Comparison of ENCODE assay signal across 2 cellular contexts in the genomic region with DNA sequence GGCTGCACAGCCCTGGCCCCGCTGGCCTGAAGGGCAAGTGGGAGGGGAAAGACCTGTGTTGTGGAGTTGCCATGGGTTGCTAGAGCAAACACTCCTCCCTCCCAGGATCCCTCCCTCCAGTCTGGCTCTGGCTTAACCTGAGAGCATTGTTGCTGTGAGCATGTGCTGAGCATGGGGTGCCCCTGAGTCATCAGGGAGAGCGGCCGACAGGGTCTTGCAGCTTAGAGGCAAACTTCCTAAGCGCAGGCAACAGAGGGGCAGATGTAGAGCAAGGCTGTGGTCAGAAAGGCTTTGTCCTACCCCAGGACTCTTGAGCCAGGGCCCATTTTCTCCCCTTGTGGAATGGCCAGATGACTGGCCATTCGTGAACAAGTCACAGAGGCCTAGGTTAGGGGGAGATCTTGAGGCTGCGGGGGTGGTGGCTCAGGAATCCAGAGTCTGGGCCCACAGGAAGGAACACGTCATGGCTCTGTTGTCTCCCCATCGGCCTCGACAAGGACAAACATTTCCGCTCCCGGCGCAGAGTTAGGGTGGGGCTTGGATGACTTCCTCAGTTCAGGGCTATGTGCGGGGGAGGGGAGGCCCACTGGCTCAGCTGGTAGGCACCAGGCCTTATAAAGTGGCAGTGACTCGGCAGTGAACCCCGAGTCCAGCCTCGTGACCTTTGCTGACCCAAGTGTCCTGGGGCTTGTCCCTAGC.
TF ChIP-seq lines count a peak whose summit lies in the region.

No MANE protein-coding gene starts in this region.

TF ChIP-seq in HEK293, 187 proteins besides CTCF, POLR2A, EP300 and RAD21 (continued from another document and continues in another):
- TF ChIP-seq, protein P1, sequence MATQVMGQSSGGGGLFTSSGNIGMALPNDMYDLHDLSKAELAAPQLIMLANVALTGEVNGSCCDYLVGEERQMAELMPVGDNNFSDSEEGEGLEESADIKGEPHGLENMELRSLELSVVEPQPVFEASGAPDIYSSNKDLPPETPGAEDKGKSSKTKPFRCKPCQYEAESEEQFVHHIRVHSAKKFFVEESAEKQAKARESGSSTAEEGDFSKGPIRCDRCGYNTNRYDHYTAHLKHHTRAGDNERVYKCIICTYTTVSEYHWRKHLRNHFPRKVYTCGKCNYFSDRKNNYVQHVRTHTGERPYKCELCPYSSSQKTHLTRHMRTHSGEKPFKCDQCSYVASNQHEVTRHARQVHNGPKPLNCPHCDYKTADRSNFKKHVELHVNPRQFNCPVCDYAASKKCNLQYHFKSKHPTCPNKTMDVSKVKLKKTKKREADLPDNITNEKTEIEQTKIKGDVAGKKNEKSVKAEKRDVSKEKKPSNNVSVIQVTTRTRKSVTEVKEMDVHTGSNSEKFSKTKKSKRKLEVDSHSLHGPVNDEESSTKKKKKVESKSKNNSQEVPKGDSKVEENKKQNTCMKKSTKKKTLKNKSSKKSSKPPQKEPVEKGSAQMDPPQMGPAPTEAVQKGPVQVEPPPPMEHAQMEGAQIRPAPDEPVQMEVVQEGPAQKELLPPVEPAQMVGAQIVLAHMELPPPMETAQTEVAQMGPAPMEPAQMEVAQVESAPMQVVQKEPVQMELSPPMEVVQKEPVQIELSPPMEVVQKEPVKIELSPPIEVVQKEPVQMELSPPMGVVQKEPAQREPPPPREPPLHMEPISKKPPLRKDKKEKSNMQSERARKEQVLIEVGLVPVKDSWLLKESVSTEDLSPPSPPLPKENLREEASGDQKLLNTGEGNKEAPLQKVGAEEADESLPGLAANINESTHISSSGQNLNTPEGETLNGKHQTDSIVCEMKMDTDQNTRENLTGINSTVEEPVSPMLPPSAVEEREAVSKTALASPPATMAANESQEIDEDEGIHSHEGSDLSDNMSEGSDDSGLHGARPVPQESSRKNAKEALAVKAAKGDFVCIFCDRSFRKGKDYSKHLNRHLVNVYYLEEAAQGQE (tag by site-specific recombination; IDR thresholded peaks at IDR 0.05) = no peak
- TF ChIP-seq, protein P2, sequence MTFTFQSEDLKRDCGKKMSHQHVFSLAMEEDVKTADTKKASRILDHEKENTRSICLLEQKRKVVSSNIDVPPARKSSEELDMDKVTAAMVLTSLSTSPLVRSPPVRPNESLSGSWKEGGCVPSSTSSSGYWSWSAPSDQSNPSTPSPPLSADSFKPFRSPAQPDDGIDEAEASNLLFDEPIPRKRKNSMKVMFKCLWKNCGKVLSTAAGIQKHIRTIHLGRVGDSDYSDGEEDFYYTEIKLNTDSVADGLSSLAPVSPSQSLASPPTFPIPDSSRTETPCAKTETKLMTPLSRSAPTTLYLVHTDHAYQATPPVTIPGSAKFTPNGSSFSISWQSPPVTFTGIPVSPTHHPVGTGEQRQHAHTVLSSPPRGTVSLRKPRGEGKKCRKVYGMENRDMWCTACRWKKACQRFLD (tag by site-specific recombination; IDR thresholded peaks at IDR 0.05) = no peak
- TF ChIP-seq ZNF114 (tag by site-specific recombination; IDR thresholded peaks at IDR 0.05) (no peak), TRIM28 (IDR thresholded peaks at IDR 0.05; ENCODE audit: borderline replicate concordance, low read length) (peak; percentile 91; the same call in 1 of the 2 replicates), WT1 (tag by site-specific recombination; IDR thresholded peaks at IDR 0.05) (peak; percentile 80), GLIS1 (tag by site-specific recombination; IDR thresholded peaks at IDR 0.05) (peak; percentile 77), ZNF174 (tag by site-specific recombination; IDR thresholded peaks at IDR 0.05) (no peak), ZBTB1 (tag by site-specific recombination; IDR thresholded peaks at IDR 0.05) (no peak), ZNF548 (tag by site-specific recombination; IDR thresholded peaks at IDR 0.05) (no peak), YY1 (tag by site-specific recombination; IDR thresholded peaks at IDR 0.05) (no peak), YY2 (tag by site-specific recombination; IDR thresholded peaks at IDR 0.05) (no peak), KLF16 (tag by site-specific recombination; IDR thresholded peaks at IDR 0.05) (no peak), SP3 (tag by site-specific recombination; IDR thresholded peaks at IDR 0.05) (no peak), ZNF544 (tag by site-specific recombination; IDR thresholded peaks at IDR 0.05) (no peak), ZNF76 (tag by site-specific recombination; IDR thresholded peaks at IDR 0.05; ENCODE audit: borderline replicate concordance, low read depth) (no peak), IKZF3 (tag by site-specific recombination; IDR thresholded peaks at IDR 0.05) (no peak), HOXC10 (CRISPR knock-in tag; IDR thresholded peaks at IDR 0.05) (no peak), ZSCAN23 (tag by site-specific recombination; IDR thresholded peaks at IDR 0.05) (no peak), SCRT2 (tag by site-specific recombination; IDR thresholded peaks at IDR 0.05) (peak; percentile 83), ZNF23 (tag by site-specific recombination; IDR thresholded peaks at IDR 0.05; ENCODE audit: borderline replicate concordance) (no peak), BCL11A (tag by site-specific recombination; IDR thresholded peaks at IDR 0.05; ENCODE audit: low read depth) (no peak), ZNF510 (tag by site-specific recombination; IDR thresholded peaks at IDR 0.05; ENCODE audit: insufficient replicate concordance) (no peak), REPIN1 (tag by site-specific recombination; IDR thresholded peaks at IDR 0.05; ENCODE audit: low read depth) (no peak)
- TF ChIP-seq, protein P3, sequence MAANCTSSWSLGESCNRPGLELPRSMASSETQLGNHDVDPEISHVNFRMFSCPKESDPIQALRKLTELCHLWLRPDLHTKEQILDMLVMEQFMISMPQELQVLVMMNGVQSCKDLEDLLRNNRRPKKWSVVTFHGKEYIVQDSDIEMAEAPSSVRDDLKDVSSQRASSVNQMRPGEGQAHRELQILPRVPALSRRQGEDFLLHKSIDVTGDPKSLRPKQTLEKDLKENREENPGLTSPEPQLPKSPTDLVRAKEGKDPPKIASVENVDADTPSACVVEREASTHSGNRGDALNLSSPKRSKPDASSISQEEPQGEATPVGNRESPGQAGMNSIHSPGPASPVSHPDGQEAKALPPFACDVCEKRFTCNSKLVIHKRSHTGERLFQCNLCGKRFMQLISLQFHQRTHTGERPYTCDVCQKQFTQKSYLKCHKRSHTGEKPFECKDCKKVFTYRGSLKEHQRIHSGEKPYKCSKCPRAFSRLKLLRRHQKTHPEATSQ (tag by site-specific recombination; IDR thresholded peaks at IDR 0.05) = 0 out of 2 replicates have a peak, but pooled peaks have one; percentile 36
- TF ChIP-seq, protein P4, sequence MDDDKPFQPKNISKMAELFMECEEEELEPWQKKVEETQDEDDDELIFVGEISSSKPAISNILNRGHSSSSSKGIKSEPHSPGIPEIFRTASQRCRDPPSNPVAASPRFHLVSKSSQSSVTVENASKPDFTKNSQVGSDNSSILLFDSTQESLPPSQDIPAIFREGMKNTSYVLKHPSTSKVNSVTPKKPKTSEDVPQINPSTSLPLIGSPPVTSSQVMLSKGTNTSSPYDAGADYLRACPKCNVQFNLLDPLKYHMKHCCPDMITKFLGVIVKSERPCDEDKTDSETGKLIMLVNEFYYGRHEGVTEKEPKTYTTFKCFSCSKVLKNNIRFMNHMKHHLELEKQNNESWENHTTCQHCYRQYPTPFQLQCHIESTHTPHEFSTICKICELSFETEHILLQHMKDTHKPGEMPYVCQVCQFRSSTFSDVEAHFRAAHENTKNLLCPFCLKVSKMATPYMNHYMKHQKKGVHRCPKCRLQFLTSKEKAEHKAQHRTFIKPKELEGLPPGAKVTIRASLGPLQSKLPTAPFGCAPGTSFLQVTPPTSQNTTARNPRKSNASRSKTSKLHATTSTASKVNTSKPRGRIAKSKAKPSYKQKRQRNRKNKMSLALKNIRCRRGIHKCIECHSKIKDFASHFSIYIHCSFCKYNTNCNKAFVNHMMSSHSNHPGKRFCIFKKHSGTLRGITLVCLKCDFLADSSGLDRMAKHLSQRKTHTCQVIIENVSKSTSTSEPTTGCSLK (tag by site-specific recombination; IDR thresholded peaks at IDR 0.05) = no peak

TF ChIP-seq in HepG2, 621 proteins besides CTCF, POLR2A, EP300 and RAD21 (continued from another document and continues in another):
- TF ChIP-seq, protein P5, sequence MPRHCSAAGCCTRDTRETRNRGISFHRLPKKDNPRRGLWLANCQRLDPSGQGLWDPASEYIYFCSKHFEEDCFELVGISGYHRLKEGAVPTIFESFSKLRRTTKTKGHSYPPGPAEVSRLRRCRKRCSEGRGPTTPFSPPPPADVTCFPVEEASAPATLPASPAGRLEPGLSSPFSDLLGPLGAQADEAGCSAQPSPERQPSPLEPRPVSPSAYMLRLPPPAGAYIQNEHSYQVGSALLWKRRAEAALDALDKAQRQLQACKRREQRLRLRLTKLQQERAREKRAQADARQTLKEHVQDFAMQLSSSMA (CRISPR knock-in tag; IDR thresholded peaks at IDR 0.05) = peak; percentile 15; the same call in 1 of the 2 replicates
- TF ChIP-seq TSC22D2 (CRISPR knock-in tag; IDR thresholded peaks at IDR 0.05; ENCODE audit: borderline replicate concordance) (peak; percentile 30; the same call in 1 of the 2 replicates), SATB2 (CRISPR knock-in tag; IDR thresholded peaks at IDR 0.05) (no peak), ZNF24 (IDR thresholded peaks at IDR 0.05) (no peak; the same call in 1 of the 2 replicates), YY1 (IDR thresholded peaks at IDR 0.05; ENCODE audit: insufficient read depth, insufficient replicate concordance, low read depth, low read length) (no peak), MTF2 (CRISPR knock-in tag; IDR thresholded peaks at IDR 0.05; ENCODE audit: borderline replicate concordance) (no peak; the same call in 1 of the 2 replicates), KAT8 (CRISPR knock-in tag; IDR thresholded peaks at IDR 0.05) (no peak; the same call in 1 of the 2 replicates), ZNF709 (CRISPR knock-in tag; IDR thresholded peaks at IDR 0.05) (peak; percentile 86), ATF1 (CRISPR knock-in tag; IDR thresholded peaks at IDR 0.05) (no peak; the same call in 1 of the 2 replicates), ZNF737 (CRISPR knock-in tag; IDR thresholded peaks at IDR 0.05; ENCODE audit: borderline replicate concordance) (no peak), MTA3 (CRISPR knock-in tag; IDR thresholded peaks at IDR 0.05) (no peak), ZNF605 (CRISPR knock-in tag; IDR thresholded peaks at IDR 0.05) (peak; percentile 93), NR2F6 (IDR thresholded peaks at IDR 0.05) (peak; percentile 79), NR2F6 (CRISPR knock-in tag; IDR thresholded peaks at IDR 0.05) (peak; percentile 78), REL (CRISPR knock-in tag; conservative IDR thresholded peaks at IDR 0.05) (peak; percentile 53), ZNF256 (CRISPR knock-in tag; conservative IDR thresholded peaks at IDR 0.05) (no peak; the same call in 1 of the 2 replicates), ZZZ3 (CRISPR knock-in tag; IDR thresholded peaks at IDR 0.05; ENCODE audit: borderline replicate concordance) (0 out of 2 replicates have a peak, but pooled peaks have one; percentile 7), ZNF746 (CRISPR knock-in tag; IDR thresholded peaks at IDR 0.05) (peak; percentile 94), ZNF260 (CRISPR knock-in tag; IDR thresholded peaks at IDR 0.05; ENCODE audit: borderline replicate concordance, low read depth) (peak; percentile 95; the same call in 1 of the 2 replicates), FOXA3 (CRISPR knock-in tag; IDR thresholded peaks at IDR 0.05) (peak; percentile 72), ZNF552 (CRISPR knock-in tag; IDR thresholded peaks at IDR 0.05; ENCODE audit: borderline replicate concordance) (no peak; the same call in 1 of the 2 replicates), ZNF546 (CRISPR knock-in tag; conservative IDR thresholded peaks at IDR 0.05) (no peak)
- TF ChIP-seq, protein P6, sequence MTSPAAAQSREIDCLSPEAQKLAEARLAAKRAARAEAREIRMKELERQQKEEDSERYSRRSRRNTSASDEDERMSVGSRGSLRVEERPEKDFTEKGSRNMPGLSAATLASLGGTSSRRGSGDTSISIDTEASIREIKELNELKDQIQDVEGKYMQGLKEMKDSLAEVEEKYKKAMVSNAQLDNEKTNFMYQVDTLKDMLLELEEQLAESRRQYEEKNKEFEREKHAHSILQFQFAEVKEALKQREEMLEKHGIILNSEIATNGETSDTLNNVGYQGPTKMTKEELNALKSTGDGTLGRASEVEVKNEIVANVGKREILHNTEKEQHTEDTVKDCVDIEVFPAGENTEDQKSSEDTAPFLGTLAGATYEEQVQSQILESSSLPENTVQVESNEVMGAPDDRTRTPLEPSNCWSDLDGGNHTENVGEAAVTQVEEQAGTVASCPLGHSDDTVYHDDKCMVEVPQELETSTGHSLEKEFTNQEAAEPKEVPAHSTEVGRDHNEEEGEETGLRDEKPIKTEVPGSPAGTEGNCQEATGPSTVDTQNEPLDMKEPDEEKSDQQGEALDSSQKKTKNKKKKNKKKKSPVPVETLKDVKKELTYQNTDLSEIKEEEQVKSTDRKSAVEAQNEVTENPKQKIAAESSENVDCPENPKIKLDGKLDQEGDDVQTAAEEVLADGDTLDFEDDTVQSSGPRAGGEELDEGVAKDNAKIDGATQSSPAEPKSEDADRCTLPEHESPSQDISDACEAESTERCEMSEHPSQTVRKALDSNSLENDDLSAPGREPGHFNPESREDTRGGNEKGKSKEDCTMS (CRISPR knock-in tag; conservative IDR thresholded peaks at IDR 0.05) = no peak
- TF ChIP-seq, protein P7, sequence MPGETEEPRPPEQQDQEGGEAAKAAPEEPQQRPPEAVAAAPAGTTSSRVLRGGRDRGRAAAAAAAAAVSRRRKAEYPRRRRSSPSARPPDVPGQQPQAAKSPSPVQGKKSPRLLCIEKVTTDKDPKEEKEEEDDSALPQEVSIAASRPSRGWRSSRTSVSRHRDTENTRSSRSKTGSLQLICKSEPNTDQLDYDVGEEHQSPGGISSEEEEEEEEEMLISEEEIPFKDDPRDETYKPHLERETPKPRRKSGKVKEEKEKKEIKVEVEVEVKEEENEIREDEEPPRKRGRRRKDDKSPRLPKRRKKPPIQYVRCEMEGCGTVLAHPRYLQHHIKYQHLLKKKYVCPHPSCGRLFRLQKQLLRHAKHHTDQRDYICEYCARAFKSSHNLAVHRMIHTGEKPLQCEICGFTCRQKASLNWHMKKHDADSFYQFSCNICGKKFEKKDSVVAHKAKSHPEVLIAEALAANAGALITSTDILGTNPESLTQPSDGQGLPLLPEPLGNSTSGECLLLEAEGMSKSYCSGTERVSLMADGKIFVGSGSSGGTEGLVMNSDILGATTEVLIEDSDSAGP (CRISPR knock-in tag; IDR thresholded peaks at IDR 0.05; ENCODE audit: borderline replicate concordance) = peak; percentile 80; the same call in 1 of the 2 replicates
